ENCODE assay signal across 11 cellular contexts in genomic region chr11:118615282-118615979, GRCh38. TPM values are rescaled to one million over a fixed set of nuclear protein-coding genes. Genes with fewer than 3 reads are reported as not detected.
DNase-seq lines count a peak whose midpoint lies in the region; ATAC-seq and TF ChIP-seq lines count a peak whose summit lies in the region.
"Had no signal": no experiment of that assay in that cellular context is flagged by ENCODE, and none has a peak within 500 bp of the region (broad histone marks: within the 10 kb centered on the region; RNA-seq: fewer than 3 reads in every experiment).

No MANE protein-coding gene starts in this region.

- H3K27ac ChIP-seq in GM23248 = peak overlapping the region; percentile 99
- peak overlapping the region; percentile 34; the same call in 1 of the 2 replicates for H3K27ac ChIP-seq in SK-N-MC
- H3K27ac ChIP-seq in iPS DF 6.9 (ENCODE audit: low read length) = no peak overlapping the region

- peaks cover 71% of the 10 kb centered on the region for H3F3A ChIP-seq in GM23248 (ENCODE audit: insufficient read depth)

- H3K4me1 Mint-ChIP-seq in endothelial cell (ENCODE audit: unreplicated experiment) = peaks cover 31% of the 10 kb centered on the region
- H3K4me1 Mint-ChIP-seq in stimulated activated memory B cell treated with anti-CD40 and anti-IgM and Interleukin-4, amounts not matched to agents 10 μg/mL and 1 μg/mL and 100 μg/mL, for 72 hours = peaks cover 9% of the 10 kb centered on the region

- no peak overlapping the region for H3K27ac Mint-ChIP-seq in endothelial cell (ENCODE audit: unreplicated experiment)
- H3K27ac Mint-ChIP-seq in stimulated activated memory B cell treated with anti-CD40 and anti-IgM and Interleukin-4, amounts not matched to agents 10 μg/mL and 1 μg/mL and 100 μg/mL, for 72 hours = no peak overlapping the region
- H3K27ac Mint-ChIP-seq: T-cell had no signal

- no peak overlapping the region for H3K4me3 Mint-ChIP-seq in endothelial cell (ENCODE audit: unreplicated experiment)
- no peak overlapping the region for H3K4me3 Mint-ChIP-seq in stimulated activated memory B cell treated with anti-CD40 and anti-IgM and Interleukin-4, amounts not matched to agents 10 μg/mL and 1 μg/mL and 100 μg/mL, for 72 hours
- H3K4me3 Mint-ChIP-seq: T-cell had no signal

- H3K9me2 ChIP-seq in GM23248 (ENCODE audit: insufficient read depth) = no peaks in the 10 kb centered on the region

- H3K27me3 ChIP-seq in GM23248 (replicated peaks; ENCODE audit: insufficient read depth) = no peaks in the 10 kb centered on the region
- peaks cover 3% of the 10 kb centered on the region; the same call in 1 of the 2 replicates for H3K27me3 ChIP-seq in iPS DF 6.9 (ENCODE audit: control insufficient read depth, insufficient read depth, low read length)

- no peak overlapping the region for H3K4me3 ChIP-seq in GM23248
- H3K4me3 ChIP-seq in SK-N-MC = peak overlapping the region; percentile 32; the same call in 1 of the 2 replicates
- H3K4me3 ChIP-seq in iPS DF 6.9 (ENCODE audit: low read length) = no peak overlapping the region
- no peak overlapping the region for H3K4me3 ChIP-seq in retinal pigment epithelial cell (ENCODE audit: low read length)

- no peak for ATAC-seq in stimulated activated memory B cell treated with anti-CD40 and anti-IgM and Interleukin-4, amounts not matched to agents 10 μg/mL and 1 μg/mL and 100 μg/mL, for 72 hours
- ATAC-seq: T-cell had no signal

- in situ Hi-C loops in GM23248 (cut with MboI) = no loop called here

- H3K27me3 Mint-ChIP-seq in endothelial cell (ENCODE audit: unreplicated experiment) = peaks cover 19% of the 10 kb centered on the region
- H3K27me3 Mint-ChIP-seq in stimulated activated memory B cell treated with anti-CD40 and anti-IgM and Interleukin-4, amounts not matched to agents 10 μg/mL and 1 μg/mL and 100 μg/mL, for 72 hours = peaks cover 52% of the 10 kb centered on the region

- no peaks in the 10 kb centered on the region for H3K9me3 Mint-ChIP-seq in endothelial cell (ENCODE audit: unreplicated experiment)
- H3K9me3 Mint-ChIP-seq in stimulated activated memory B cell treated with anti-CD40 and anti-IgM and Interleukin-4, amounts not matched to agents 10 μg/mL and 1 μg/mL and 100 μg/mL, for 72 hours = no peaks in the 10 kb centered on the region
- H3K9me3 Mint-ChIP-seq: T-cell had no signal

- WGBS in GM23248 (ENCODE audit: low coverage in 1 of 2, low lambda C conversion rate in 2 of 2, missing lambda C conversion rate in 2 of 2), 2 experiments = 98 to 100% methylated on average over 6 of the region's 6 CpGs
- 100% methylated on average over 2 of the region's 6 CpGs for WGBS in iPS DF 6.9 (ENCODE audit: insufficient coverage, insufficient read length)

- TF ChIP-seq CTCF in retinal pigment epithelial cell (conservative IDR thresholded peaks at IDR 0.05; ENCODE audit: low read depth, low read length) = no peak
- TF ChIP-seq CTCF in endothelial cell (IDR thresholded peaks at IDR 0.05; ENCODE audit: unreplicated experiment) = no peak

- H3K79me2 ChIP-seq in GM23248 (ENCODE audit: insufficient read depth) = peaks cover 59% of the 10 kb centered on the region

- peaks cover 55% of the 10 kb centered on the region for H3K4me1 ChIP-seq in GM23248 (ENCODE audit: insufficient read depth)
- H3K4me1 ChIP-seq in iPS DF 6.9 (ENCODE audit: control insufficient read depth, insufficient read depth, low read length) = peaks cover 20% of the 10 kb centered on the region; the same call in 1 of the 2 replicates

- DNase-seq in GM23248 (no peak), SK-N-MC (ENCODE audit: low read depth, low spot score) (no peak), iPS DF 6.9 (ENCODE audit: low read depth, low spot score) (peak; percentile 95), retinal pigment epithelial cell (ENCODE audit: low read depth) (peak; percentile 69), endothelial cell (ENCODE audit: low spot score) (no peak), AG20443 (ENCODE audit: low spot score) (no peak)
- DNase-seq in activated CD4-positive, alpha-beta T cell treated with anti-CD3 and anti-CD28 coated beads, Interleukin-2, amount 50 U/mL, for 4 hours = no peak
- DNase-seq: central memory CD4-positive, alpha-beta T cell; COR-L47; T-cell had no signal

- H2AFZ ChIP-seq in GM23248 = no peak overlapping the region

- no peaks in the 10 kb centered on the region for H4K20me1 ChIP-seq in GM23248 (ENCODE audit: insufficient read depth)

- H3K9me3 ChIP-seq in GM23248 (ENCODE audit: low read depth) (no peaks in the 10 kb centered on the region), SK-N-MC (ENCODE audit: low read depth, low read length) (no peaks in the 10 kb centered on the region), iPS DF 6.9 (ENCODE audit: control insufficient read depth, insufficient read depth, low read length) (no peaks in the 10 kb centered on the region)

- peaks cover 27% of the 10 kb centered on the region for H3K36me3 Mint-ChIP-seq in endothelial cell (ENCODE audit: low read depth, unreplicated experiment)
- H3K36me3 Mint-ChIP-seq in stimulated activated memory B cell treated with anti-CD40 and anti-IgM and Interleukin-4, amounts not matched to agents 10 μg/mL and 1 μg/mL and 100 μg/mL, for 72 hours = peaks cover 17% of the 10 kb centered on the region

- no peak overlapping the region for H3K4me2 ChIP-seq in GM23248 (ENCODE audit: unreplicated experiment)

- H3K9ac ChIP-seq in GM23248 (no peak overlapping the region), SK-N-MC (ENCODE audit: insufficient read length) (no peak overlapping the region)

- H3K36me3 ChIP-seq in GM23248 (ENCODE audit: low read depth) (peaks cover 16% of the 10 kb centered on the region), SK-N-MC (ENCODE audit: insufficient read depth, low read length) (no peaks in the 10 kb centered on the region), iPS DF 6.9 (ENCODE audit: control insufficient read depth, insufficient read depth, low read length) (no peaks in the 10 kb centered on the region)

RNA-seq across cellular contexts. Expression of gene PHLDB1, which starts 8.0 kb away (rescaled TPM):
- 102 and 109 TPM in 2 replicates for total RNA-seq in GM23248 (2014; rRNA removed; shearing (Covaris generic))
- polyA plus RNA-seq in GM23248 (2016; fragmentation: Nextera tagmentation; extraction: Ambion mirVana) = 91.7 and 91.8 TPM in 2 replicates
- total RNA-seq in endothelial cell (ENCODE audit: unreplicated experiment) = 45.4 TPM

RNA-seq across cellular contexts. Expression of gene ARCN1, which starts 43.2 kb away (rescaled TPM):
- total RNA-seq in GM23248 (2014; rRNA removed; shearing (Covaris generic)) = 187 and 191 TPM in 2 replicates
- 188 and 190 TPM in 2 replicates for polyA plus RNA-seq in GM23248 (2016; fragmentation: Nextera tagmentation; extraction: Ambion mirVana)
- total RNA-seq in endothelial cell (ENCODE audit: unreplicated experiment) = 145 TPM

RNA-seq across cellular contexts. Expression of gene IFT46, which starts 49.7 kb away (rescaled TPM):
- total RNA-seq in GM23248 (2014; rRNA removed; shearing (Covaris generic)) = 38.1 and 49.5 TPM in 2 replicates
- 21.7 and 25.9 TPM in 2 replicates for polyA plus RNA-seq in GM23248 (2016; fragmentation: Nextera tagmentation; extraction: Ambion mirVana)
- 19.7 TPM for total RNA-seq in endothelial cell (ENCODE audit: unreplicated experiment)

Comparison
In these comparisons a context has a peak if more than half of its experiments do, and no peak if none do; other contexts are left out.
1. DNase-seq: peak in iPS DF 6.9 (single experiment) and retinal pigment epithelial cell (single experiment); none in GM23248 (single experiment), SK-N-MC (single experiment), endothelial cell (single experiment), activated CD4-positive, alpha-beta T cell treated with anti-CD3 and anti-CD28 coated beads, Interleukin-2, amount 50 U/mL, for 4 hours (0 of 2) and AG20443 (single experiment).